9 cellular contexts compared by ENCODE assay signal in genomic region chr9:121620777-121621437, GRCh38. TPM values are rescaled to one million over a fixed set of nuclear protein-coding genes. Genes with fewer than 3 reads are reported as not detected.
DNase-seq lines count a peak whose midpoint lies in the region; ATAC-seq and TF ChIP-seq lines count a peak whose summit lies in the region.
"Had no signal": no experiment of that assay in that cellular context is flagged by ENCODE, and none has a peak within 500 bp of the region (broad histone marks: within the 10 kb centered on the region; RNA-seq: fewer than 3 reads in every experiment).

No MANE protein-coding gene starts in this region.

- no peaks in the 10 kb centered on the region for H3F3A ChIP-seq in MM.1S (ENCODE audit: insufficient read depth, low read length)
- no peaks in the 10 kb centered on the region for H3F3A ChIP-seq in neural progenitor cell (ENCODE audit: low read depth)

- H3K27ac ChIP-seq in MM.1S (ENCODE audit: low read length) (no peak overlapping the region), neural progenitor cell (no peak overlapping the region)
- H3K27ac ChIP-seq: epithelial cell of prostate had no signal

- ATAC-seq in HG02938 (IDR thresholded peaks at IDR 0.05; ENCODE audit: unreplicated experiment) (no peak), HG03354 (IDR thresholded peaks at IDR 0.05; ENCODE audit: poor library complexity, severe bottlenecking, unreplicated experiment) (no peak)

- no peaks in the 10 kb centered on the region for H3K9me3 Mint-ChIP-seq in neural progenitor cell

- no peaks in the 10 kb centered on the region for H3K9me2 ChIP-seq in MM.1S (replicated peaks; ENCODE audit: insufficient read depth, low read length)

- DNase-seq in GM06990 (ENCODE audit: extremely low read depth, insufficient read length) (no peak), MM.1S (no peak), cardiac fibroblast (ENCODE audit: low read depth in 2 of 2) (peak in 1 of 2 donors; percentile 48), neural progenitor cell (ENCODE audit: low spot score) (peak; percentile 74), NCI-H345 (lab: John Stamatoyannopoulos, UW) (no peak), DMS79 (lab: John Stamatoyannopoulos, UW) (no peak)

- H3K4me1 ChIP-seq in MM.1S (ENCODE audit: low read length), result no peaks in the 10 kb centered on the region
- peaks cover 4% of the 10 kb centered on the region for H3K4me1 ChIP-seq in neural progenitor cell

- no peak overlapping the region for H3K9ac ChIP-seq in MM.1S (ENCODE audit: low read length)
- no peak overlapping the region for H3K9ac ChIP-seq in neural progenitor cell

- H3K79me2 ChIP-seq in MM.1S (ENCODE audit: low read length), result no peaks in the 10 kb centered on the region
- no peaks in the 10 kb centered on the region for H3K79me2 ChIP-seq in neural progenitor cell (ENCODE audit: low read depth)

- peak overlapping the region; percentile 48 for H3K27ac Mint-ChIP-seq in neural progenitor cell

- no peaks in the 10 kb centered on the region for H4K20me1 ChIP-seq in MM.1S (ENCODE audit: insufficient read depth, low read length)
- peaks cover 67% of the 10 kb centered on the region for H4K20me1 ChIP-seq in neural progenitor cell (ENCODE audit: low read depth)

- H3K27me3 ChIP-seq in GM06990 (replicated peaks; ENCODE audit: control insufficient read depth, insufficient read depth, low read length), result peaks cover 2% of the 10 kb centered on the region
- H3K27me3 ChIP-seq in MM.1S (replicated peaks; ENCODE audit: insufficient read depth, low read length), result no peaks in the 10 kb centered on the region
- no peaks in the 10 kb centered on the region for H3K27me3 ChIP-seq in neural progenitor cell

- H3K36me3 ChIP-seq in GM06990 (ENCODE audit: control insufficient read depth, insufficient read depth, low read length), result no peaks in the 10 kb centered on the region
- no peaks in the 10 kb centered on the region for H3K36me3 ChIP-seq in MM.1S (replicated peaks; ENCODE audit: insufficient read depth, low read length)
- H3K36me3 ChIP-seq in neural progenitor cell, result no peaks in the 10 kb centered on the region

- H3K36me3 Mint-ChIP-seq in neural progenitor cell, result no peaks in the 10 kb centered on the region

- H3K9me3 ChIP-seq in MM.1S (replicated peaks; ENCODE audit: insufficient read depth, low read length) (no peaks in the 10 kb centered on the region), neural progenitor cell (ENCODE audit: low read depth) (no peaks in the 10 kb centered on the region)

- H3K4me1 Mint-ChIP-seq in neural progenitor cell, result peaks cover 16% of the 10 kb centered on the region

- TF ChIP-seq CTCF in GM06990 (IDR thresholded peaks at IDR 0.05; ENCODE audit: insufficient read depth, low read length, poor library complexity, severe bottlenecking), result peak; percentile 56
- peak; percentile 43 for TF ChIP-seq CTCF in MM.1S (IDR thresholded peaks at IDR 0.05; ENCODE audit: low read length)
- peak; percentile 49 for TF ChIP-seq CTCF in cardiac fibroblast (IDR thresholded peaks at IDR 0.05; ENCODE audit: low read depth, low read length)
- TF ChIP-seq CTCF in neural progenitor cell (IDR thresholded peaks at IDR 0.05), result peak; percentile 73

- no peak overlapping the region for H2AFZ ChIP-seq in MM.1S (ENCODE audit: low read length)
- H2AFZ ChIP-seq in neural progenitor cell (replicated peaks), result no peak overlapping the region

- H3K4me3 Mint-ChIP-seq in neural progenitor cell, result no peak overlapping the region

- peaks cover 8% of the 10 kb centered on the region for H3K27me3 Mint-ChIP-seq in neural progenitor cell (ENCODE audit: insufficient read depth, low read depth)

- H3K4me2 ChIP-seq in MM.1S (ENCODE audit: low read depth, low read length) (no peak overlapping the region), neural progenitor cell (no peak overlapping the region)

- H3K4me3 ChIP-seq in GM06990 (replicated peaks; ENCODE audit: low read depth, low read length), result no peak overlapping the region
- H3K4me3 ChIP-seq in MM.1S (ENCODE audit: low read length), result no peak overlapping the region
- no peak overlapping the region for H3K4me3 ChIP-seq in cardiac fibroblast (replicated peaks in 1 of 2; ENCODE audit: low read depth in 2 of 2, low read length in 2 of 2)
- H3K4me3 ChIP-seq in neural progenitor cell, result no peak overlapping the region

RNA-seq across cellular contexts. Expression of gene DAB2IP, which starts 30.5 kb away (rescaled TPM):
- 24.3 and 41.7 TPM in 2 replicates for total RNA-seq in neural progenitor cell (ENCODE audit: low replicate concordance)
